In the genomic region with DNA sequence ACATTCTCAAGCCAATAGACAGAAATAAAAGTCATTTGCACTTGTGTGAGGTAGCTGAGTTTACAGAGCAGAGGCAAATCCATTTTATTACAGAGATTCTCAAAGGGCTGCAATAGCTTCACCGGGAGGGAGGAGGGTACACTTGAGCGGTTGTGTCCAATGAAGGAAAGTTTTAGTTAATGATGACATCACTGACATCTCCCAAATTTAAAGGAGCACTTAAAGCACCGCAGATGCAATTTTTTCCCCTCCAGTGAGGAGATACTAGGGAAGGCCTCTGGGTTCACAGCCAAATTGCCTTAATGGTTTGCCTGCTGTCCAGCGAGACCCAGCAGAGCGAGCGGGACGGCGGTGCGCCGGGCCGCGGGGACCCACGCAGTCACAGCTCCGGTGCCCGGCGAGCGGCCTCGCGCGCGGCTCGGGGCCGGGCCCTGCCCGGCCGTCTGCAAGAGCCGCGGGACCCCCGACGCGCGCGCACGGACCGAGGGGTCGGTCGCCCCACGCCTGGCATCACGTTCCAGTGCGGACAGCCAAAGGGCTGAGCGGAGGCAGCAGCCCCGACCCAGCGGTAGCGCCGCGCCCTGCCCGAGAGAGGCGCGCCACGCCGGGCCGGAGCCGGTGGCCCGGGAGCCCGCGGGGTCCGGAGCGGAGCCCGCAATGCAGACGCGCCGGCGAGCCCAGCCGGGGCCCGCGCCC, we compare ENCODE assay signal across 8 cellular contexts. TPM values are rescaled to one million over a fixed set of nuclear protein-coding genes. Genes with fewer than 3 reads are reported as not detected.
DNase-seq lines count a peak whose midpoint lies in the region; ATAC-seq and TF ChIP-seq lines count a peak whose summit lies in the region.

No MANE protein-coding gene starts in this region.

- ATAC-seq in HCT116 (no peak), GM19452 (IDR thresholded peaks at IDR 0.05; ENCODE audit: unreplicated experiment) (no peak)
- peak; percentile 1 for ATAC-seq in activated T-helper 17 cell treated with anti-CD3 and anti-CD28 coated beads, Interleukin-2, amount 50 U/mL, for 72 hours (replicated peaks)

- TF ChIP-seq CTCF in HCT116 (IDR thresholded peaks at IDR 0.05 in 2 of 3, conservative IDR thresholded peaks at IDR 0.05 in 1 of 3; ENCODE audit: borderline replicate concordance in 1 of 3, insufficient read depth in 1 of 3, low read depth in 2 of 3, low read length in 2 of 3) = no peak

- no peak for TF ChIP-seq RAD21 in HCT116 (IDR thresholded peaks at IDR 0.05; ENCODE audit: low read depth)

- TF ChIP-seq POLR2A in HCT116 (IDR thresholded peaks at IDR 0.05; ENCODE audit: borderline replicate concordance, extremely low read depth, insufficient read depth, insufficient read length) = no peak

- H3K9ac ChIP-seq in BLaER1 (peak overlapping the region; percentile 72), HCT116 (ENCODE audit: low read length) (no peak overlapping the region), skeletal muscle tissue (ENCODE audit: low read depth in 1 of 3, low read length in 3 of 3) (peak overlapping the region in 1 of 3 donors; percentile 61)

- POLR2A ChIA-PET in HCT116 (lab: Charles Lee) = no interaction called here

- no peaks in the 10 kb centered on the region for H3K79me2 ChIP-seq in HCT116 (ENCODE audit: insufficient read depth, low read length)

- H4K20me1 ChIP-seq in BLaER1 = peaks cover 7% of the 10 kb centered on the region; the same call in 1 of the 2 replicates
- H4K20me1 ChIP-seq in HCT116 (ENCODE audit: insufficient read depth) = no peaks in the 10 kb centered on the region

- H3K27ac ChIP-seq in BLaER1 (0 out of 2 replicates have a peak overlapping the region, but pooled peaks have one; percentile 14), HCT116 (ENCODE audit: low read depth, low read length) (no peak overlapping the region; the same call in 1 of the 2 replicates), skeletal muscle tissue (ENCODE audit: low read depth, low read length) (no peak overlapping the region)

- H3K36me3 Mint-ChIP-seq in activated T-helper 17 cell treated with anti-CD3 and anti-CD28 coated beads, Interleukin-2, amount 50 U/mL, for 72 hours (ENCODE audit: low read depth) = peaks cover 6% of the 10 kb centered on the region

- BruUV-seq in HCT116 (replicated peaks; lab: Mats Ljungman, UMichigan) = no TSS peak

- RAD21 ChIA-PET in HCT116 (lab: Charles Lee; ENCODE audit: low non-redundant PET in 1 of 2, low total read pairs in 2 of 2, uncharacterized antibody in 2 of 2, unreplicated experiment in 2 of 2) = no interaction called here

- CTCF ChIA-PET in HCT116 (lab: Charles Lee) = no interaction called here

- H3K27ac Mint-ChIP-seq in activated T-helper 17 cell treated with anti-CD3 and anti-CD28 coated beads, Interleukin-2, amount 50 U/mL, for 72 hours = no peak overlapping the region

- H3K36me3 ChIP-seq in BLaER1 = no peaks in the 10 kb centered on the region
- no peaks in the 10 kb centered on the region for H3K36me3 ChIP-seq in HCT116 (ENCODE audit: control insufficient read depth in 1 of 2, insufficient read depth in 2 of 2, low read length in 2 of 2)
- no peaks in the 10 kb centered on the region for H3K36me3 ChIP-seq in skeletal muscle tissue (ENCODE audit: control insufficient read depth in 3 of 3, insufficient read depth in 3 of 3, low read length in 3 of 3)

- peak overlapping the region; percentile 70 for H3K4me3 Mint-ChIP-seq in activated T-helper 17 cell treated with anti-CD3 and anti-CD28 coated beads, Interleukin-2, amount 50 U/mL, for 72 hours

- H3K4me3 ChIP-seq in BLaER1 (peak overlapping the region; percentile 82), HCT116 (replicated peaks in 1 of 2; ENCODE audit: low read depth in 1 of 2, low read length in 2 of 2) (no peak overlapping the region), iPS-11a (ENCODE audit: low read depth, low read length) (peak overlapping the region; percentile 53), skeletal muscle tissue (ENCODE audit: low read length in 3 of 3) (peak overlapping the region; percentile 54 to 75 (median 67))

- H3K27me3 ChIP-seq in BLaER1 (peaks cover 24% of the 10 kb centered on the region), HCT116 (ENCODE audit: insufficient read depth, low read length) (no peaks in the 10 kb centered on the region), skeletal muscle tissue (ENCODE audit: control insufficient read depth in 3 of 3, insufficient read depth in 3 of 3, low read length in 3 of 3) (no peaks in the 10 kb centered on the region)

- peaks cover 12% of the 10 kb centered on the region; the same call in 1 of the 2 replicates for H3K4me1 ChIP-seq in BLaER1
- peaks cover 2 to 5% of the 10 kb centered on the region in 2 experiments; a peak in 2 of 4 replicates for H3K4me1 ChIP-seq in HCT116 (ENCODE audit: control insufficient read depth in 1 of 2, insufficient read depth in 2 of 2, low read length in 2 of 2)
- peaks cover 4 to 9% (median 6%) of the 10 kb centered on the region in 3 donors for H3K4me1 ChIP-seq in skeletal muscle tissue (ENCODE audit: control insufficient read depth in 3 of 3, insufficient read depth in 3 of 3, low read length in 3 of 3)

- H3K9me3 Mint-ChIP-seq in activated T-helper 17 cell treated with anti-CD3 and anti-CD28 coated beads, Interleukin-2, amount 50 U/mL, for 72 hours = no peaks in the 10 kb centered on the region

- DNase-seq in HCT116 (ENCODE audit: low read depth, low spot score) (no peak), globus pallidus (ENCODE audit: low spot score) (no peak)
- DNase-seq in stimulated activated CD4-positive, alpha-beta T cell treated with anti-CD3 and anti-CD28 coated beads, Interleukin-4, amount 100 ng/mL, for 1 hour = no peak

- H3K4me2 ChIP-seq in BLaER1 (peak overlapping the region; percentile 92), HCT116 (ENCODE audit: low read length) (0 out of 2 replicates have a peak overlapping the region, but pooled peaks have one; percentile 13)

- H2AFZ ChIP-seq in HCT116 (ENCODE audit: low read depth, low read length, poor library complexity, severe bottlenecking) = no peak overlapping the region

- intact Hi-C loops in HCT116 (cut with micrococcal nuclease) = loop anchor here (2.0 kb wide), 1 partner anchor 217 kb away; no protein-coding TSS in a partner anchor

- H3K9me3 ChIP-seq in BLaER1 = no peaks in the 10 kb centered on the region
- H3K9me3 ChIP-seq in HCT116 (ENCODE audit: control insufficient read depth in 1 of 2, insufficient read depth in 1 of 2, low read depth in 1 of 2, low read length in 2 of 2) = no peaks in the 10 kb centered on the region
- no peaks in the 10 kb centered on the region for H3K9me3 ChIP-seq in skeletal muscle tissue (ENCODE audit: control insufficient read depth in 3 of 3, low read length in 3 of 3)

- no peaks in the 10 kb centered on the region for H3K9me2 ChIP-seq in HCT116 (ENCODE audit: insufficient read depth)

- H3K27me3 Mint-ChIP-seq in activated T-helper 17 cell treated with anti-CD3 and anti-CD28 coated beads, Interleukin-2, amount 50 U/mL, for 72 hours = peaks cover under 1% of the 10 kb centered on the region

- peaks cover 6% of the 10 kb centered on the region for H3K4me1 Mint-ChIP-seq in activated T-helper 17 cell treated with anti-CD3 and anti-CD28 coated beads, Interleukin-2, amount 50 U/mL, for 72 hours

TF ChIP-seq in HCT116, 20 proteins besides CTCF, POLR2A, EP300 and RAD21:
- TF ChIP-seq SP1 (IDR thresholded peaks at IDR 0.05; ENCODE audit: low read depth) (no peak), SRF (IDR thresholded peaks at IDR 0.05; ENCODE audit: low read depth) (no peak), ZBTB33 (IDR thresholded peaks at IDR 0.05; ENCODE audit: extremely low read depth, insufficient replicate concordance, low read length) (no peak), ZFX (IDR thresholded peaks at IDR 0.05) (no peak), EZH2phosphoT487 (IDR thresholded peaks at IDR 0.05; ENCODE audit: borderline replicate concordance) (no peak), ELF1 (IDR thresholded peaks at IDR 0.05; ENCODE audit: borderline replicate concordance, low read depth) (no peak), JUND (IDR thresholded peaks at IDR 0.05) (no peak), CBX3 (IDR thresholded peaks at IDR 0.05; ENCODE audit: low read depth) (no peak), TCF7L2 (IDR thresholded peaks at IDR 0.05; ENCODE audit: borderline replicate concordance, extremely low read depth, insufficient read depth, insufficient read length) (no peak)
TF ChIP-seq in HCT116: peak in this region for 0.

RNA-seq across cellular contexts. Expression of gene OTUD7A, which starts 0.7 kb away (rescaled TPM):
- 2.2 TPM for total RNA-seq in HCT116 (2021; ENCODE audit: unreplicated experiment)
- 1.0 TPM in 2 replicates for polyA plus RNA-seq in HCT116 (2012)
- total RNA-seq in activated T-helper 17 cell treated with anti-CD3 and anti-CD28 coated beads, Interleukin-2, amount 50 U/mL, for 72 hours = 1 to 10 TPM in 1 of 2 donors, under 1 TPM in 1; 0.61 to 5.1 TPM
- total RNA-seq in skeletal muscle tissue = 3.1 TPM

Comparison
In these comparisons a context has a peak if more than half of its experiments do, and no peak if none do; other contexts are left out.
1. H3K4me3 ChIP-seq: peak in BLaER1 (single experiment), iPS-11a (single experiment) and skeletal muscle tissue (3 of 3); none in HCT116 (0 of 2).